ENCODE assay signal across 8 cellular contexts in the genomic region with DNA sequence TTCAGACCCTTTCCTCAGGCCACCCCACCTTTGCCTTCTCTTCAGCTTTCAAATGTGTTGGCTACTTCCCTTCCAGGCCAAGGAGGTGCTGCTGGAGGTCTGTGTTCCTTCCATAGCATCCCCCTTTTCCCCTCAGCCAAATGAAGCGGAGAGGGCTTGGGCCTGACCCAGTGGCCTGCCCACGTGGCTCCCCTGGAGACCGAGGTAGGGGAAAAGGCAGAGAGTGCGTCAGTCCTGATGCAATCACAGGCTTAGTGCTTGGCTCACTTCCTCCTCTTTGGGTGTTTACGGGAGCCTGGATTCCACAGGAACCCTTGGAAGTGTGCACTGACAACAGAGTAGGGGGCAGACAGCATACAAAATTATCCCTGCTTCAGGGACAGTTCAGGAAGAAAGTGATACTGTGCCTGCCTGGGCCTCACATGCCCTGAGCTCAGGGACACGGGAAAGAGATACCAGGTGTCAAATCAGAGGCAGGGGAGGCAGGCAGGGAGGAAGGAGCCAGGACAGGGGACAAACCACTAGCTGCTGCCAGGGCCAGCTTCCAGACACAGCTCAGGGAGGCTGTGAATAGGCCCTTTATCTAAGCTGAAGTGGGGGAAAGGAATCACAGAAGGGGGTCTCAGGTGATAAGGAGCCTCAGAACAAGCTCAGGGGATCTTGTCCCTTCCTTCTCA. TPM values are rescaled to one million over a fixed set of nuclear protein-coding genes. Genes with fewer than 3 reads are reported as not detected.
DNase-seq lines count a peak whose midpoint lies in the region; ATAC-seq and TF ChIP-seq lines count a peak whose summit lies in the region.

No MANE protein-coding gene starts in this region.

- WGBS in right lobe of liver (ENCODE audit: insufficient coverage, low coverage, low lambda C conversion rate, missing lambda C conversion rate): 7% methylated on average over 6 of the region's 6 CpGs

- H2AFZ ChIP-seq in OCI-LY3 (ENCODE audit: low read depth, low read length): peak overlapping the region; percentile 68

- ATAC-seq in right lobe of liver: peak; percentile 89 to 96 (median 94)
- ATAC-seq in HG03045 (IDR thresholded peaks at IDR 0.05; ENCODE audit: unreplicated experiment): no peak

- peak overlapping the region; percentile 48 for H3K4me2 ChIP-seq in OCI-LY3 (ENCODE audit: low read length)

- peak; percentile 71 for TF ChIP-seq POLR2A in right lobe of liver (IDR thresholded peaks at IDR 0.05)

- H3K9me3 ChIP-seq in OCI-LY3 (ENCODE audit: insufficient read depth, low read length) (no peaks in the 10 kb centered on the region), right lobe of liver (no peaks in the 10 kb centered on the region)

- no peak for TF ChIP-seq CTCF in OCI-LY3 (IDR thresholded peaks at IDR 0.05; ENCODE audit: low read depth, low read length)
- TF ChIP-seq CTCF in right lobe of liver (IDR thresholded peaks at IDR 0.05): no peak

- intact Hi-C loops in right lobe of liver (cut with DNase I): no loop called here

- peak overlapping the region; percentile 49; the same call in 1 of the 2 replicates for H3K9ac ChIP-seq in OCI-LY3 (ENCODE audit: low read length)

- H3K4me3 ChIP-seq in OCI-LY3 (ENCODE audit: low read length) (no peak overlapping the region), right lobe of liver (no peak overlapping the region)

- H3K79me2 ChIP-seq in OCI-LY3 (ENCODE audit: low read length): no peaks in the 10 kb centered on the region

- DNase-seq in GF-D8 (lab: John Stamatoyannopoulos, UW) (peak; percentile 69), right lobe of liver (peak; percentile 91 to 94 (median 93)), superior temporal gyrus (ENCODE audit: extremely low spot score) (peak; percentile 18), NCI-H187 (lab: John Stamatoyannopoulos, UW) (no peak)
- DNase-seq in stimulated activated CD4-positive, alpha-beta T cell treated with anti-CD3 and anti-CD28 coated beads, Interleukin-1b, Interleukin-23, amount 100 ng/mL, for 48 hours: no peak

- H3K4me1 ChIP-seq in OCI-LY3 (ENCODE audit: low read length) (peaks cover 50% of the 10 kb centered on the region), right lobe of liver (peaks cover 0 to 27% (median 8%) of the 10 kb centered on the region in 4 donors)

- H3K27ac ChIP-seq in OCI-LY3 (ENCODE audit: low read length) (peak overlapping the region; percentile 56), cingulate gyrus (ENCODE audit: low read depth, low read length) (peak overlapping the region; percentile 57), right lobe of liver (peak overlapping the region; percentile 83 to 89 (median 89))

- H3K36me3 ChIP-seq in OCI-LY3 (replicated peaks; ENCODE audit: low read depth, low read length): no peaks in the 10 kb centered on the region
- H3K36me3 ChIP-seq in right lobe of liver: no peaks in the 10 kb centered on the region

- no peaks in the 10 kb centered on the region for H4K20me1 ChIP-seq in OCI-LY3 (ENCODE audit: insufficient read depth, low read length)

- H3K27me3 ChIP-seq in OCI-LY3 (ENCODE audit: low read depth, low read length) (no peaks in the 10 kb centered on the region), right lobe of liver (no peaks in the 10 kb centered on the region)

RNA-seq across cellular contexts. Expression of gene PTP4A2, which starts 16.6 kb away (rescaled TPM):
- total RNA-seq in right lobe of liver: 100 to 1,000 TPM in 4 of 6 experiments, 10 to 100 TPM in 2; 66.3 to 143 (median 117) TPM

RNA-seq across cellular contexts. Expression of gene KHDRBS1, which starts 58.9 kb away (rescaled TPM):
- total RNA-seq in right lobe of liver: 10 to 100 TPM; 22.8 to 38.2 (median 34.0) TPM

Comparison
In these comparisons a context has a peak if more than half of its experiments do, and no peak if none do; other contexts are left out.
1. DNase-seq: peak in GF-D8 (single experiment), right lobe of liver (3 of 3) and superior temporal gyrus (single experiment); none in NCI-H187 (0 of 2) and stimulated activated CD4-positive, alpha-beta T cell treated with anti-CD3 and anti-CD28 coated beads, Interleukin-1b, Interleukin-23, amount 100 ng/mL, for 48 hours (single experiment).
2. Peak in every context shown above with its lines, with median percentiles within 50 percentile points of each other: H3K27ac ChIP-seq.